In genomic region chr3:5188419-5189405, GRCh38 we compare ENCODE assay signal across 9 cellular contexts. TPM values are rescaled to one million over a fixed set of nuclear protein-coding genes. Genes with fewer than 3 reads are reported as not detected.
DNase-seq lines count a peak whose midpoint lies in the region; ATAC-seq, FAIRE-seq and TF ChIP-seq lines count a peak whose summit lies in the region.
"Had no signal": no experiment of that assay in that cellular context is flagged by ENCODE, and none has a peak within 500 bp of the region (broad histone marks: within the 10 kb centered on the region; RNA-seq: fewer than 3 reads in every experiment).

No MANE protein-coding gene starts in this region.

- peak overlapping the region; percentile 79 for H2AFZ ChIP-seq in K562 (ENCODE audit: low read depth, low read length)

- TSS peak; percentile 38 for BruUV-seq in K562 (replicated peaks; lab: Mats Ljungman, UMichigan)

- intact Hi-C loops in K562 (cut with micrococcal nuclease) (loop anchor here (5.0 kb wide), 3 partner anchors 116 to 476 kb away; partner anchors contain the start of gene BHLHE40), left colon (cut with DNase I, micrococcal nuclease) (no loop called here)

- H3K4me1 Mint-ChIP-seq in CD8-positive, alpha-beta memory T cell = peaks cover 43 to 55% (median 46%) of the 10 kb centered on the region in 3 donors

- H3K36me3 ChIP-seq in CD8-positive, alpha-beta memory T cell (ENCODE audit: insufficient read depth, low read length) = no peaks in the 10 kb centered on the region
- peaks cover 10% of the 10 kb centered on the region; the same call in 2 of the 3 replicates for H3K36me3 ChIP-seq in K562 (ENCODE audit: control insufficient read depth, insufficient read depth, low read length)

- TF ChIP-seq POLR2A in K562 (conservative IDR thresholded peaks at IDR 0.05) = no peak

- H4K20me1 ChIP-seq in K562 (replicated peaks; ENCODE audit: control insufficient read depth, insufficient read depth, low read length) = peaks cover 14% of the 10 kb centered on the region

- peaks cover 66% of the 10 kb centered on the region for H3K79me2 ChIP-seq in K562 (ENCODE audit: control insufficient read depth, insufficient read depth, low read length)

- peak in 1 of 2 experiments; percentile 15; a peak in 2 of 4 replicates for TF ChIP-seq RAD21 in K562 (CRISPR knock-in tag; conservative IDR thresholded peaks at IDR 0.05 in 1 of 2, IDR thresholded peaks at IDR 0.05 in 1 of 2)

- H3K4me1 ChIP-seq in CD8-positive, alpha-beta memory T cell (ENCODE audit: insufficient read depth, low read length) = peaks cover 33% of the 10 kb centered on the region
- peaks cover 21 to 48% of the 10 kb centered on the region in 2 experiments for H3K4me1 ChIP-seq in K562 (replicated peaks in 1 of 2; ENCODE audit: control insufficient read depth in 2 of 2, insufficient read depth in 2 of 2, low read length in 2 of 2)

- POLR2A ChIA-PET in CD8-positive, alpha-beta memory T cell (lab: Charles Lee) = interaction anchor here (0.8 to 3.8 kb wide), 4 partner anchors 9 to 695 kb away, joined by 3 to 62 read pairs (median 5); partner anchors contain the start of gene ITPR1
- POLR2A ChIA-PET in K562 (lab: Yijun Ruan, JAX) = interaction anchor here (0.9 to 4.3 kb wide), 5 partner anchors 7 to 423 kb away, joined by 3 to 33 read pairs (median 3); no protein-coding TSS in a partner anchor

- peak overlapping the region; percentile 77 for H3K4me3 ChIP-seq in CD8-positive, alpha-beta memory T cell (ENCODE audit: low read length)
- H3K4me3 ChIP-seq in HL-60 (replicated peaks; ENCODE audit: insufficient read depth, low read length) (peak overlapping the region; percentile 72), K562 (peak overlapping the region; percentile 87)

- peak; percentile 26 to 75 (median 61) for DNase-seq in CD8-positive, alpha-beta memory T cell
- DNase-seq in HL-60 (ENCODE audit: low read depth in 1 of 2, low spot score in 1 of 2) (peak in 1 of 2 experiments; percentile 73), T follicular helper cell (ENCODE audit: low read depth) (peak; percentile 49), K562 (ENCODE audit: extremely low read depth in 1 of 4, low spot score in 3 of 4) (peak; percentile 51 to 78 (median 63)), left colon (peak; percentile 51 to 54)
- DNase-seq in stimulated activated CD8-positive, alpha-beta memory T cell treated with anti-CD3 and anti-CD28 coated beads, Interleukin-2, amount 100 ng/mL, for 1 hour (ENCODE audit: low read depth in 2 of 2) = peak; percentile 10 to 16

- peak overlapping the region; percentile 93 for H3K27ac ChIP-seq in CD8-positive, alpha-beta memory T cell (ENCODE audit: low read depth, low read length)
- H3K27ac ChIP-seq in HL-60 (replicated peaks) (peak overlapping the region; percentile 99), K562 (ENCODE audit: extremely low read depth, low read depth, low read length) (peak overlapping the region; percentile 86)

- H3K27me3 Mint-ChIP-seq in CD8-positive, alpha-beta memory T cell = no peaks in the 10 kb centered on the region

- peak overlapping the region; percentile 97 for H3K4me2 ChIP-seq in K562 (ENCODE audit: insufficient read depth, low read length)

- peak; percentile 1; the same call in 1 of the 2 replicates for TF ChIP-seq EP300 in K562 (IDR thresholded peaks at IDR 0.05; ENCODE audit: low read length)

- TF ChIP-seq CTCF in HL-60 (IDR thresholded peaks at IDR 0.05; ENCODE audit: insufficient read depth, low read length) (no peak), K562 (IDR thresholded peaks at IDR 0.05 in 2 of 3, conservative IDR thresholded peaks at IDR 0.05 in 1 of 3; ENCODE audit: insufficient read depth in 2 of 3, low read depth in 1 of 3, low read length in 3 of 3) (no peak)

- WGBS in K562 (ENCODE audit: insufficient coverage, low coverage, missing lambda C conversion rate) = 1% methylated on average over 22 of the region's 28 CpGs

- ATAC-seq in K562 (peak; percentile 32), left colon (peak; percentile 21), GM18861 (IDR thresholded peaks at IDR 0.05; ENCODE audit: unreplicated experiment) (no peak), HG03571 (IDR thresholded peaks at IDR 0.05; ENCODE audit: unreplicated experiment) (no peak)

- H3K27ac Mint-ChIP-seq in CD8-positive, alpha-beta memory T cell = peak overlapping the region; percentile 95 to 100 (median 98)

- no peaks in the 10 kb centered on the region for H3K9me3 Mint-ChIP-seq in CD8-positive, alpha-beta memory T cell

- FAIRE-seq in K562 (lab: Jason Lieb, UNC) = peak; percentile 70
- FAIRE-seq: TTC549 had no signal

- peak overlapping the region; percentile 83 to 99 for H3K9ac ChIP-seq in K562 (ENCODE audit: insufficient read depth in 1 of 2, low read depth in 2 of 2, low read length in 2 of 2)

- in situ Hi-C loops in K562 (cut with MboI) = no loop called here

- peaks cover 4% of the 10 kb centered on the region for H3K9me1 ChIP-seq in K562 (ENCODE audit: control insufficient read depth, insufficient read depth, low read length)

- CTCF ChIA-PET in CD8-positive, alpha-beta memory T cell (lab: Charles Lee) = interaction anchor here (0.7 to 2.3 kb wide), 5 partner anchors 8 to 67 kb away, joined by 3 to 10 read pairs (median 4); no protein-coding TSS in a partner anchor
- CTCF ChIA-PET in K562 (lab: Yijun Ruan, JAX; ENCODE audit: low intra/inter-chr PET ratio) = no interaction called here

- no peaks in the 10 kb centered on the region for H3K27me3 ChIP-seq in CD8-positive, alpha-beta memory T cell (ENCODE audit: insufficient read depth, low read length, poor library complexity, severe bottlenecking)
- H3K27me3 ChIP-seq in HL-60 (ENCODE audit: insufficient read depth, poor library complexity, severe bottlenecking) (no peaks in the 10 kb centered on the region), K562 (ENCODE audit: control insufficient read depth in 2 of 2, insufficient read depth in 2 of 2, low read length in 2 of 2) (no peaks in the 10 kb centered on the region)

- H3K36me3 Mint-ChIP-seq in CD8-positive, alpha-beta memory T cell = peaks cover 0 to 32% (median 2%) of the 10 kb centered on the region in 3 donors

- H3K4me3 Mint-ChIP-seq in CD8-positive, alpha-beta memory T cell = peak overlapping the region; percentile 93 to 100 (median 100)

- no peaks in the 10 kb centered on the region for H3K9me3 ChIP-seq in CD8-positive, alpha-beta memory T cell (ENCODE audit: low read length)
- H3K9me3 ChIP-seq in K562 (replicated peaks; ENCODE audit: control insufficient read depth, insufficient read depth, low read depth, low read length) = no peaks in the 10 kb centered on the region

TF ChIP-seq in K562, 482 proteins besides CTCF, POLR2A, EP300 and RAD21 (continues in another document):
- no peak for TF ChIP-seq KLF10 (CRISPR knock-in tag; IDR thresholded peaks at IDR 0.05)
- TF ChIP-seq GATA2 (CRISPR knock-in tag; IDR thresholded peaks at IDR 0.05) = no peak
- no peak for TF ChIP-seq ZNF395 (CRISPR knock-in tag; IDR thresholded peaks at IDR 0.05)
- TF ChIP-seq MAFK (IDR thresholded peaks at IDR 0.05; ENCODE audit: low read length) = no peak
- no peak for TF ChIP-seq CBX1 (IDR thresholded peaks at IDR 0.05; ENCODE audit: low read depth)

RNA-seq across cellular contexts. Expression of gene EDEM1, which starts 1.2 kb away (rescaled TPM):
- 100 to 1,000 TPM; 120 to 121 TPM for total RNA-seq in CD8-positive, alpha-beta memory T cell
- 39.7 TPM for polyA plus RNA-seq in CD8-positive, alpha-beta memory T cell
- 59.6 and 88.6 TPM in 2 replicates for total RNA-seq in K562 (2011; cell fraction: chromatin; rRNA removed; ENCODE audit: low replicate concordance)
- 36.5 and 42.8 TPM in 2 replicates for total RNA-seq in K562 (2011; cell fraction: nucleolus; rRNA removed)
- total RNA-seq in K562 (2011; cell fraction: nucleoplasm; rRNA removed) = 58.9 and 67.9 TPM in 2 replicates
- total RNA-seq in K562 (2014; rRNA removed) = 9.3 and 17.9 TPM in 2 replicates
- total RNA-seq in K562 (2014; rRNA removed; fragmentation: Illumina TruSeq; extraction: Trizol) = 16.7 and 17.4 TPM in 2 replicates
- 11.5 and 14.3 TPM in 2 replicates for total RNA-seq in K562 (2015; rRNA removed; fragmentation: Illumina TruSeq; extraction: Trizol)
- total RNA-seq in K562 (2021) = 24.6 and 32.9 TPM in 2 replicates
- polyA plus RNA-seq in K562 (2011; rRNA removed) = 36.7 and 37.6 TPM in 2 replicates
- polyA plus RNA-seq in K562 (2011; cell fraction: cytosol; rRNA removed) = 18.1 and 21.2 TPM in 2 replicates
- polyA plus RNA-seq in K562 (2011; cell fraction: nucleus; rRNA removed) = 32.0 and 53.9 TPM in 2 replicates
- polyA plus RNA-seq in K562 (2012) = 9.6 and 20.6 TPM in 2 replicates
- 12.8 and 13.9 TPM in 2 replicates for polyA plus RNA-seq in K562 (2014; fragmentation: Illumina TruSeq; extraction: Trizol)
- 1 to 10 TPM; 6.2 to 8.8 TPM for polyA plus RNA-seq in K562 (2014; fragmentation: Nextera tagmentation; extraction: Ambion mirVana)
- 15.2 and 20.7 TPM in 2 replicates for polyA plus RNA-seq in K562 (2014; rRNA removed)
- 42.0 and 44.5 TPM in 2 replicates for polyA minus RNA-seq in K562 (2011; rRNA and poly(A)+ RNA removed)
- polyA minus RNA-seq in K562 (2011; cell fraction: cytosol; rRNA and poly(A)+ RNA removed) = 21.0 and 33.3 TPM in 2 replicates
- polyA minus RNA-seq in K562 (2011; cell fraction: nucleus; rRNA and poly(A)+ RNA removed) = 24.0 and 38.5 TPM in 2 replicates
- 10 to 100 TPM; 49.2 to 62.0 TPM for total RNA-seq in left colon

Comparison
In these comparisons a context has a peak if more than half of its experiments do, and no peak if none do; other contexts are left out.
1. ATAC-seq: peak in K562 (single experiment) and left colon (single experiment); none in GM18861 (single experiment) and HG03571 (single experiment).
2. Peak in every context shown above with its lines, with median percentiles within 50 percentile points of each other: H3K27ac ChIP-seq and H3K4me3 ChIP-seq.